Comparison of ENCODE assay signal across 18 cellular contexts in the genomic region with DNA sequence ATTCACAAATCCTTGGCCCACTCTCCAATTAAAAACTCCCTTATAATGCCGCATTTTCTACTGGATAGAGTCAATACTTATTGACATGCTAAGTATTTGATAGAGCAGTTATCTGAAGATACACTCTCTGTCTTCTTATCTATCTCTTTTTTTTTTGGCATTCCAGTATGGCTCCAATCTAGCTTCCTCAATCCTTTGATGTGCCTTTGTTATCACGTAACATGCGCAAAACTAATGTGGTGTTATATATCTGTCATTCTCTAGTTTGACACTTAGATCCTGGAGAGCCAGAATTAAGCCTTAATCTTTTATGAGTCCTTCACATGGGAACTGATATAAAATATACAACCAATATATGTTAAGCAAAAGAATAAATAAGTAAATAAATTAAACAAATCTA. TPM values are rescaled to one million over a fixed set of nuclear protein-coding genes. Genes with fewer than 3 reads are reported as not detected.
DNase-seq lines count a peak whose midpoint lies in the region; ATAC-seq, FAIRE-seq and TF ChIP-seq lines count a peak whose summit lies in the region.
"Had no signal": no experiment of that assay in that cellular context is flagged by ENCODE, and none has a peak within 500 bp of the region (broad histone marks: within the 10 kb centered on the region; RNA-seq: fewer than 3 reads in every experiment).

No MANE protein-coding gene starts in this region.

- H3K79me2 ChIP-seq in astrocyte (ENCODE audit: insufficient read depth, low read length): no peaks in the 10 kb centered on the region

- ATAC-seq in stimulated activated effector memory CD8-positive, alpha-beta T cell treated with anti-CD3 and anti-CD28 coated beads, Interleukin-12 subunit alpha, Interleukin-12 subunit beta, amount 100 ng/mL, for 72 hours: no peak

- H3K9me3 ChIP-seq in astrocyte (ENCODE audit: insufficient read depth, low read depth, low read length): no peaks in the 10 kb centered on the region
- H3K9me3 ChIP-seq in spleen: no peaks in the 10 kb centered on the region
- H3K9me3 ChIP-seq: BLaER1, Caco-2 had no signal

- H3K27me3 ChIP-seq in astrocyte (ENCODE audit: insufficient read depth, low read length) (no peaks in the 10 kb centered on the region), spleen (replicated peaks in 1 of 7) (no peaks in the 10 kb centered on the region)

- H3K27ac ChIP-seq in astrocyte (ENCODE audit: low read depth, low read length) (no peak overlapping the region), spleen (no peak overlapping the region)
- H3K27ac ChIP-seq: BLaER1 had no signal

- H3K36me3 ChIP-seq in astrocyte (ENCODE audit: insufficient read depth, low read length) (no peaks in the 10 kb centered on the region), spleen (no peaks in the 10 kb centered on the region)
- H3K36me3 ChIP-seq: BLaER1 had no signal

- no peak overlapping the region for H2AFZ ChIP-seq in astrocyte (ENCODE audit: low read depth, low read length)

- H3K27me3 Mint-ChIP-seq in activated naive CD4-positive, alpha-beta T cell treated with anti-CD3 and anti-CD28 coated beads, Interleukin-2, amount 50 U/mL, for 24 hours: no peaks in the 10 kb centered on the region
- H3K27me3 Mint-ChIP-seq in astrocyte (ENCODE audit: low read depth, unreplicated experiment): peaks cover 2% of the 10 kb centered on the region

- peak overlapping the region; percentile 36 for H3K27ac Mint-ChIP-seq in activated naive CD4-positive, alpha-beta T cell treated with anti-CD3 and anti-CD28 coated beads, Interleukin-2, amount 50 U/mL, for 24 hours
- H3K27ac Mint-ChIP-seq in astrocyte (ENCODE audit: unreplicated experiment): no peak overlapping the region
- peak overlapping the region; percentile 91 for H3K27ac Mint-ChIP-seq in stimulated activated effector memory CD8-positive, alpha-beta T cell treated with anti-CD3 and anti-CD28 coated beads, Interleukin-12 subunit alpha, Interleukin-12 subunit beta, amount 100 ng/mL, for 72 hours
- H3K27ac Mint-ChIP-seq: H9 had no signal

- H3K4me3 ChIP-seq in astrocyte (ENCODE audit: insufficient read depth, low read depth, low read length): no peak overlapping the region
- H3K4me3 ChIP-seq in spleen: no peak overlapping the region
- H3K4me3 ChIP-seq: BLaER1 had no signal

- no peak for DNase-seq in activated naive CD4-positive, alpha-beta T cell treated with anti-CD3 and anti-CD28 coated beads, Interleukin-2, amount 50 U/mL, for 16 hours
- DNase-seq in astrocyte (ENCODE audit: low read depth): no peak
- no peak for DNase-seq in stimulated activated effector memory CD8-positive, alpha-beta T cell treated with anti-CD3 and anti-CD28 coated beads, Interleukin-12 subunit alpha, Interleukin-12 subunit beta, amount 100 ng/mL, for 72 hours (ENCODE audit: low spot score in 2 of 2)
- no peak for DNase-seq in NCI-H446 treated with DMSO at 0.1 percent for 48 hours (lab: John Stamatoyannopoulos, UW)
- DNase-seq in NCI-H1436 treated with DMSO at 0.1 percent for 48 hours (lab: John Stamatoyannopoulos, UW): no peak
- DNase-seq in spleen: no peak
- DNase-seq: 8988T; AML-193; Caco-2; CD8-positive, alpha-beta memory T cell; DND-41; GDM1; GOT3; H9 had no signal

- H4K20me1 ChIP-seq in astrocyte (ENCODE audit: insufficient read depth, low read length): no peaks in the 10 kb centered on the region
- H4K20me1 ChIP-seq: BLaER1 had no signal

- intact Hi-C loops in spleen (cut with DNase I; ENCODE audit: low total_unique reads): loop anchor here (5.0 kb wide), 1 partner anchor 403 kb away; no protein-coding TSS in a partner anchor

- no peak overlapping the region for H3K4me2 ChIP-seq in astrocyte (ENCODE audit: low read length)
- H3K4me2 ChIP-seq: BLaER1 had no signal

- WGBS in spleen, 5 donors: 93 to 99% (median 94%) methylated on average over 3 of the region's 3 CpGs

- H3K9me3 Mint-ChIP-seq in activated naive CD4-positive, alpha-beta T cell treated with anti-CD3 and anti-CD28 coated beads, Interleukin-2, amount 50 U/mL, for 24 hours: no peaks in the 10 kb centered on the region
- no peaks in the 10 kb centered on the region for H3K9me3 Mint-ChIP-seq in astrocyte (ENCODE audit: unreplicated experiment)
- no peaks in the 10 kb centered on the region for H3K9me3 Mint-ChIP-seq in stimulated activated effector memory CD8-positive, alpha-beta T cell treated with anti-CD3 and anti-CD28 coated beads, Interleukin-12 subunit alpha, Interleukin-12 subunit beta, amount 100 ng/mL, for 72 hours
- H3K9me3 Mint-ChIP-seq: CD8-positive, alpha-beta memory T cell had no signal

- TF ChIP-seq POLR2A in spleen (IDR thresholded peaks at IDR 0.05): no peak

- H3K9ac ChIP-seq in astrocyte (ENCODE audit: low read length): no peak overlapping the region
- H3K9ac ChIP-seq: BLaER1 had no signal

- FAIRE-seq in astrocyte (lab: Jason Lieb, UNC) (peak; percentile 76), islet of Langerhans (lab: Jason Lieb, UNC) (peak; percentile 41)

- no peaks in the 10 kb centered on the region for H3K36me3 Mint-ChIP-seq in activated naive CD4-positive, alpha-beta T cell treated with anti-CD3 and anti-CD28 coated beads, Interleukin-2, amount 50 U/mL, for 24 hours
- H3K36me3 Mint-ChIP-seq in astrocyte (ENCODE audit: low read depth, unreplicated experiment): no peaks in the 10 kb centered on the region
- no peaks in the 10 kb centered on the region for H3K36me3 Mint-ChIP-seq in stimulated activated effector memory CD8-positive, alpha-beta T cell treated with anti-CD3 and anti-CD28 coated beads, Interleukin-12 subunit alpha, Interleukin-12 subunit beta, amount 100 ng/mL, for 72 hours
- H3K36me3 Mint-ChIP-seq: CD8-positive, alpha-beta memory T cell had no signal

- H3K4me1 ChIP-seq in astrocyte (ENCODE audit: insufficient read depth, low read length) (no peaks in the 10 kb centered on the region), spleen (peaks cover 0 to 25% (median 9%) of the 10 kb centered on the region in 6 donors)
- H3K4me1 ChIP-seq: Caco-2 had no signal

- TF ChIP-seq CTCF in astrocyte (IDR thresholded peaks at IDR 0.05; ENCODE audit: insufficient read depth, low read depth, low read length) (no peak), spleen (IDR thresholded peaks at IDR 0.05 in 8 of 11, conservative IDR thresholded peaks at IDR 0.05 in 3 of 11) (no peak)

- H3K4me3 Mint-ChIP-seq in activated naive CD4-positive, alpha-beta T cell treated with anti-CD3 and anti-CD28 coated beads, Interleukin-2, amount 50 U/mL, for 24 hours: no peak overlapping the region
- H3K4me3 Mint-ChIP-seq in astrocyte (ENCODE audit: unreplicated experiment): no peak overlapping the region
- H3K4me3 Mint-ChIP-seq in stimulated activated effector memory CD8-positive, alpha-beta T cell treated with anti-CD3 and anti-CD28 coated beads, Interleukin-12 subunit alpha, Interleukin-12 subunit beta, amount 100 ng/mL, for 72 hours: no peak overlapping the region
- H3K4me3 Mint-ChIP-seq: H9 had no signal

- peaks cover 28% of the 10 kb centered on the region for H3K4me1 Mint-ChIP-seq in activated naive CD4-positive, alpha-beta T cell treated with anti-CD3 and anti-CD28 coated beads, Interleukin-2, amount 50 U/mL, for 24 hours
- no peaks in the 10 kb centered on the region for H3K4me1 Mint-ChIP-seq in astrocyte (ENCODE audit: low read depth, unreplicated experiment)
- peaks cover 15% of the 10 kb centered on the region for H3K4me1 Mint-ChIP-seq in stimulated activated effector memory CD8-positive, alpha-beta T cell treated with anti-CD3 and anti-CD28 coated beads, Interleukin-12 subunit alpha, Interleukin-12 subunit beta, amount 100 ng/mL, for 72 hours

RNA-seq across cellular contexts. Expression of a gene that starts 54.7 kb away (rescaled TPM):
- total RNA-seq in astrocyte: not detected in 2 replicates
- 100 to 1,000 TPM in 2 of 7 donors, 10 to 100 TPM in 4, 1 to 10 TPM in 1; 6.3 to 255 (median 84.1) TPM for total RNA-seq in spleen
- 10 to 100 TPM; 21.6 to 34.6 (median 22.1) TPM for polyA plus RNA-seq in spleen
- total RNA-seq: Caco-2, H9, HT1080 had no signal
